18 cellular contexts compared by ENCODE assay signal in genomic region chrX:48794340-48794920, GRCh38. TPM values are rescaled to one million over a fixed set of nuclear protein-coding genes. Genes with fewer than 3 reads are reported as not detected.
"Had no signal": no experiment of that assay in that cellular context is flagged by ENCODE, and none has a peak within 500 bp of the region (broad histone marks: within the 10 kb centered on the region; RNA-seq: fewer than 3 reads in every experiment).

No MANE protein-coding gene starts in this region.

- H3K4me3 Mint-ChIP-seq: activated naive CD8-positive, alpha-beta T cell treated with anti-CD3 and anti-CD28 coated beads for 36 hours; stimulated activated naive CD8-positive, alpha-beta T cell treated with anti-CD3 and anti-CD28 coated beads, Interleukin-15, amount 100 ng/mL, for 72 hours; WTC11 had no signal

- H3K79me2 ChIP-seq: parathyroid adenoma had no signal

- DNase-seq: activated CD4-positive, alpha-beta T cell treated with anti-CD3 and anti-CD28 coated beads, Interleukin-2, amount 50 U/mL, for 1 hour; activated gamma-delta T cell; activated naive CD8-positive, alpha-beta T cell treated with anti-CD3 and anti-CD28 coated beads for 36 hours; activated T-cell treated with anti-CD3 and anti-CD28 coated beads, Interleukin-2, amount 50 U/mL, for 48 hours; esophagus squamous epithelium; head of caudate nucleus; left ventricle myocardium superior; retina; stimulated activated CD4-positive, alpha-beta T cell treated with anti-CD3 and anti-CD28 coated beads, Interleukin-4, amount 100 ng/mL, for 4 hours; stimulated activated naive CD8-positive, alpha-beta T cell treated with anti-CD3 and anti-CD28 coated beads, Interleukin-15, amount 100 ng/mL, for 72 hours had no signal

- H3K27ac Mint-ChIP-seq: activated naive CD8-positive, alpha-beta T cell treated with anti-CD3 and anti-CD28 coated beads for 36 hours; WTC11 had no signal

- H2AFZ ChIP-seq: parathyroid adenoma had no signal

- H3K4me1 Mint-ChIP-seq: activated naive CD8-positive, alpha-beta T cell treated with anti-CD3 and anti-CD28 coated beads for 36 hours; WTC11 had no signal

- H3K27ac ChIP-seq: esophagus squamous epithelium, parathyroid adenoma, skin epidermis, thoracic aorta had no signal

- H3K4me1 ChIP-seq: esophagus squamous epithelium, parathyroid adenoma had no signal

- H3K36me3 Mint-ChIP-seq: activated naive CD8-positive, alpha-beta T cell treated with anti-CD3 and anti-CD28 coated beads for 36 hours; WTC11 had no signal

- H3K9ac ChIP-seq: parathyroid adenoma had no signal

- FAIRE-seq: urothelium cell line had no signal

- H3K4me3 ChIP-seq: esophagus squamous epithelium, skin epidermis, thoracic aorta had no signal

- H3K27me3 ChIP-seq: esophagus squamous epithelium had no signal

- H3K36me3 ChIP-seq: esophagus squamous epithelium, thoracic aorta had no signal

- H3K27me3 Mint-ChIP-seq: activated naive CD8-positive, alpha-beta T cell treated with anti-CD3 and anti-CD28 coated beads for 36 hours; stimulated activated naive CD8-positive, alpha-beta T cell treated with anti-CD3 and anti-CD28 coated beads, Interleukin-15, amount 100 ng/mL, for 72 hours had no signal

- ATAC-seq: left ventricle myocardium superior, WTC11 had no signal

- H3K9me3 Mint-ChIP-seq: activated naive CD8-positive, alpha-beta T cell treated with anti-CD3 and anti-CD28 coated beads for 36 hours; stimulated activated naive CD8-positive, alpha-beta T cell treated with anti-CD3 and anti-CD28 coated beads, Interleukin-15, amount 100 ng/mL, for 72 hours; WTC11 had no signal

- H3K9me3 ChIP-seq: esophagus squamous epithelium, thoracic aorta had no signal

RNA-seq across cellular contexts. Expression of gene GATA1, which starts 8.0 kb away (rescaled TPM):
- total RNA-seq: activated naive CD8-positive, alpha-beta T cell treated with anti-CD3 and anti-CD28 coated beads for 36 hours; cerebellum; dermis microvascular lymphatic vessel endothelial cell; esophagus squamous epithelium; kidney epithelial cell; left ventricle myocardium superior had no signal

RNA-seq across cellular contexts. Expression of gene ERAS, which starts 31.9 kb away (rescaled TPM):
- total RNA-seq: dermis microvascular lymphatic vessel endothelial cell, esophagus squamous epithelium, kidney epithelial cell, left ventricle myocardium superior, thoracic aorta, WTC11 had no signal

RNA-seq across cellular contexts. Expression of gene GLOD5, which starts 32.9 kb away (rescaled TPM):
- total RNA-seq: activated naive CD8-positive, alpha-beta T cell treated with anti-CD3 and anti-CD28 coated beads for 36 hours; cerebellum; dermis microvascular lymphatic vessel endothelial cell; esophagus squamous epithelium; kidney epithelial cell; left ventricle myocardium superior; thoracic aorta; WTC11 had no signal
